2 cellular contexts compared by ENCODE assay signal in genomic region chr12:109147954-109148353, GRCh38.
TF ChIP-seq lines count a peak whose summit lies in the region.

No MANE protein-coding gene starts in this region.

TF ChIP-seq in liver, 16 proteins besides CTCF, POLR2A, EP300 and RAD21:
- peak; percentile 17 for TF ChIP-seq ATF3 (IDR thresholded peaks at IDR 0.05)
- TF ChIP-seq SP1 (IDR thresholded peaks at IDR 0.05): peak; percentile 92
- peak in 1 of 2 donors; percentile 19 for TF ChIP-seq EGR1 (IDR thresholded peaks at IDR 0.05; ENCODE audit: low read depth in 2 of 2)
- TF ChIP-seq TAF1 (conservative IDR thresholded peaks at IDR 0.05): no peak
- peak; percentile 84 for TF ChIP-seq MAX (IDR thresholded peaks at IDR 0.05)
- TF ChIP-seq GABPA (IDR thresholded peaks at IDR 0.05 in 1 of 2, conservative IDR thresholded peaks at IDR 0.05 in 1 of 2): peak in 1 of 2 donors; percentile 31
- TF ChIP-seq HNF4G (IDR thresholded peaks at IDR 0.05): peak; percentile 54
- TF ChIP-seq HNF4A (conservative IDR thresholded peaks at IDR 0.05): peak; percentile 84 to 88
- peak; percentile 56 for TF ChIP-seq FOXA2 (IDR thresholded peaks at IDR 0.05)
- no peak for TF ChIP-seq ZBTB33 (IDR thresholded peaks at IDR 0.05)
- peak; percentile 16 for TF ChIP-seq FOXA1 (IDR thresholded peaks at IDR 0.05)
- TF ChIP-seq YY1 (IDR thresholded peaks at IDR 0.05): peak; percentile 65
- peak; percentile 75 for TF ChIP-seq NR2F2 (IDR thresholded peaks at IDR 0.05)
- no peak for TF ChIP-seq REST (IDR thresholded peaks at IDR 0.05)
- peak; percentile 96 to 98 for TF ChIP-seq RXRA (IDR thresholded peaks at IDR 0.05)
- peak; percentile 55 to 79 for TF ChIP-seq JUND (IDR thresholded peaks at IDR 0.05)

TF ChIP-seq in HepG2, 621 proteins besides CTCF, POLR2A, EP300 and RAD21:
- TF ChIP-seq ZKSCAN5 (CRISPR knock-in tag; IDR thresholded peaks at IDR 0.05) (no peak), PHF8 (CRISPR knock-in tag; IDR thresholded peaks at IDR 0.05) (no peak), RCOR2 (CRISPR knock-in tag; IDR thresholded peaks at IDR 0.05) (no peak), ZNF207 (IDR thresholded peaks at IDR 0.05; ENCODE audit: borderline replicate concordance) (no peak), ZNF451 (CRISPR knock-in tag; IDR thresholded peaks at IDR 0.05) (no peak), PAX8 (CRISPR knock-in tag; IDR thresholded peaks at IDR 0.05; ENCODE audit: borderline replicate concordance) (no peak), SIX1 (CRISPR knock-in tag; IDR thresholded peaks at IDR 0.05; ENCODE audit: borderline replicate concordance) (no peak), ZNF326 (CRISPR knock-in tag; IDR thresholded peaks at IDR 0.05; ENCODE audit: borderline replicate concordance) (no peak), ATAD3A (CRISPR knock-in tag; IDR thresholded peaks at IDR 0.05) (no peak), ZHX1 (CRISPR knock-in tag; IDR thresholded peaks at IDR 0.05; ENCODE audit: low read depth) (no peak), ZNF18 (CRISPR knock-in tag; IDR thresholded peaks at IDR 0.05; ENCODE audit: insufficient replicate concordance) (no peak), MXD3 (CRISPR knock-in tag; IDR thresholded peaks at IDR 0.05) (no peak)
